12 cellular contexts compared by ENCODE assay signal in genomic region chr7:140315498-140316164, GRCh38.
DNase-seq lines count a peak whose midpoint lies in the region; ATAC-seq, FAIRE-seq and TF ChIP-seq lines count a peak whose summit lies in the region.
"Had no signal": no experiment of that assay in that cellular context is flagged by ENCODE, and none has a peak within 500 bp of the region (broad histone marks: within the 10 kb centered on the region; RNA-seq: fewer than 3 reads in every experiment).

No MANE protein-coding gene starts in this region.

- CTCF ChIA-PET in HepG2 (lab: Yijun Ruan, JAX; ENCODE audit: low intra/inter-chr PET ratio, low total read pairs) = no interaction called here

- TF ChIP-seq POLR2A in HepG2 (IDR thresholded peaks at IDR 0.05; ENCODE audit: insufficient read depth in 1 of 2, low read depth in 2 of 2, low read length in 2 of 2) (no peak), right lobe of liver (IDR thresholded peaks at IDR 0.05) (no peak), ovary (IDR thresholded peaks at IDR 0.05) (no peak)

- intact Hi-C loops in HepG2 (cut with micrococcal nuclease; ENCODE audit: unreplicated experiment) = no loop called here
- intact Hi-C loops in right lobe of liver (cut with DNase I) = no loop called here
- intact Hi-C loops in ovary (cut with DNase I) = loop anchor here in 2 of 4 donors (10.0 kb wide), 2 partner anchors 131 to 141 kb away; partner anchors contain the start of gene KDM7A (in 1 of the 2)

- ATAC-seq in HepG2 (peak; percentile 43), right lobe of liver (no peak)
- ATAC-seq: WTC11 had no signal

- DNase-seq in HepG2 (ENCODE audit: low spot score) (no peak), right lobe of liver (no peak), ovary (peak in 1 of 5 donors; percentile 34), kidney glomerular epithelial cell (lab: John Stamatoyannopoulos, UW) (no peak), HTR-8/SVneo (ENCODE audit: insufficient read length, low spot score) (no peak), DMS 273 (lab: John Stamatoyannopoulos, UW; ENCODE audit: unreplicated experiment) (no peak)
- no peak for DNase-seq in activated naive CD4-positive, alpha-beta T cell (lab: John Stamatoyannopoulos, UW)
- DNase-seq: activated gamma-delta T cell; effector memory CD4-positive, alpha-beta T cell; NCI-H1417 treated with DMSO at 0.1 percent for 48 hours had no signal

- POLR2A ChIA-PET in HepG2 (lab: Yijun Ruan, JAX) = interaction anchor here (0.6 to 1.9 kb wide), 3 partner anchors 63 to 139 kb away, joined by 3 to 4 read pairs (median 3); partner anchors contain the start of gene KDM7A

- H3K4me2 ChIP-seq in HepG2 (ENCODE audit: low read depth, low read length) = peak overlapping the region; percentile 92

- BruUV-seq in HepG2 (replicated peaks; lab: Mats Ljungman, UMichigan) = no TSS peak

- no peaks in the 10 kb centered on the region for H3K36me3 ChIP-seq in HepG2 (replicated peaks in 1 of 2; ENCODE audit: control insufficient read depth in 1 of 2, insufficient read depth in 2 of 2, low read length in 2 of 2)
- no peaks in the 10 kb centered on the region for H3K36me3 ChIP-seq in right lobe of liver
- no peaks in the 10 kb centered on the region for H3K36me3 ChIP-seq in esophagus (ENCODE audit: control insufficient read depth in 2 of 2, insufficient read depth in 2 of 2, low read length in 1 of 2)
- H3K36me3 ChIP-seq in ovary = no peaks in the 10 kb centered on the region

- H3K27me3 ChIP-seq in HepG2 (ENCODE audit: control insufficient read depth in 1 of 2, insufficient read depth in 2 of 2, low read length in 2 of 2) (no peaks in the 10 kb centered on the region), right lobe of liver (no peaks in the 10 kb centered on the region), esophagus (ENCODE audit: control insufficient read depth in 1 of 2, insufficient read depth in 2 of 2, low read length in 2 of 2) (no peaks in the 10 kb centered on the region), ovary (no peaks in the 10 kb centered on the region)

- FAIRE-seq in HepG2 (lab: Jason Lieb, UNC) = no peak
- no peak for FAIRE-seq in HTR-8/SVneo (lab: Jason Lieb, UNC)

- TF ChIP-seq CTCF in HepG2 (CRISPR knock-in tag; IDR thresholded peaks at IDR 0.05) (no peak), right lobe of liver (IDR thresholded peaks at IDR 0.05) (no peak), ovary (IDR thresholded peaks at IDR 0.05) (no peak)

- H3K4me1 ChIP-seq in HepG2 (ENCODE audit: insufficient read depth, low read length) = peaks cover 45% of the 10 kb centered on the region
- H3K4me1 ChIP-seq in right lobe of liver = peaks cover 0 to 8% (median 3%) of the 10 kb centered on the region in 4 donors
- H3K4me1 ChIP-seq in esophagus (ENCODE audit: control insufficient read depth in 2 of 2, insufficient read depth in 2 of 2, low read length in 1 of 2) = peaks cover 0 to 2% of the 10 kb centered on the region in 2 donors
- peaks cover 4% of the 10 kb centered on the region for H3K4me1 ChIP-seq in ovary (ENCODE audit: insufficient read depth)

- no peak for TF ChIP-seq EP300 in HepG2 (IDR thresholded peaks at IDR 0.05; ENCODE audit: low read depth in 2 of 2, low read length in 2 of 2)
- TF ChIP-seq EP300 in HepG2 (CRISPR knock-in tag; IDR thresholded peaks at IDR 0.05; ENCODE audit: borderline replicate concordance) = no peak
- no peak for TF ChIP-seq EP300 in ovary (IDR thresholded peaks at IDR 0.05)

- peaks cover 13% of the 10 kb centered on the region for H3K9me3 ChIP-seq in HepG2 (ENCODE audit: low read length)
- H3K9me3 ChIP-seq in right lobe of liver = no peaks in the 10 kb centered on the region
- H3K9me3 ChIP-seq in esophagus (ENCODE audit: control insufficient read depth in 2 of 2, insufficient read depth in 1 of 2, low read depth in 1 of 2, low read length in 1 of 2) = no peaks in the 10 kb centered on the region
- no peaks in the 10 kb centered on the region for H3K9me3 ChIP-seq in ovary

- H4K20me1 ChIP-seq in HepG2 (ENCODE audit: insufficient read depth, low read length) = no peaks in the 10 kb centered on the region

- H3K9ac ChIP-seq in HepG2 (ENCODE audit: insufficient read depth, low read depth, low read length) = no peak overlapping the region

- peak overlapping the region; percentile 35 to 58 (median 38); a peak in 5 of 6 replicates for H3K4me3 ChIP-seq in HepG2 (replicated peaks in 1 of 3; ENCODE audit: insufficient read depth in 1 of 3, low read depth in 2 of 3, low read length in 3 of 3)
- no peak overlapping the region for H3K4me3 ChIP-seq in right lobe of liver
- H3K4me3 ChIP-seq in esophagus (ENCODE audit: low read depth in 1 of 2, low read length in 2 of 2) = peak overlapping the region; percentile 13 to 29
- peak overlapping the region; percentile 19 for H3K4me3 ChIP-seq in ovary

- H3K27ac ChIP-seq in HepG2 (ENCODE audit: extremely low read length, insufficient read depth, low read length) (no peak overlapping the region), right lobe of liver (peak overlapping the region in 1 of 3 donors; percentile 10), esophagus (ENCODE audit: low read depth in 2 of 2, low read length in 1 of 2) (peak overlapping the region; percentile 92), ovary (peak overlapping the region; percentile 15 to 71)

- WGBS in HepG2 (ENCODE audit: low lambda C conversion rate) = 60% methylated on average over 9 of the region's 15 CpGs
- 48% methylated on average over 8 of the region's 15 CpGs for WGBS in right lobe of liver (ENCODE audit: insufficient coverage, low coverage, low lambda C conversion rate, missing lambda C conversion rate)
- WGBS in esophagus, 2 donors = 38% methylated on average over 14 to 15 of the region's 15 CpGs
- 13 to 19% (median 13%) methylated on average over 15 of the region's 15 CpGs for WGBS in ovary, 3 donors

- no peak for TF ChIP-seq RAD21 in HepG2 (CRISPR knock-in tag; IDR thresholded peaks at IDR 0.05)

- H3K79me2 ChIP-seq in HepG2 (ENCODE audit: insufficient read depth, low read length) = no peaks in the 10 kb centered on the region

- in situ Hi-C loops in HepG2 (cut with HindIII; ENCODE audit: extremely low pct_ligation_motif_present, low pct_unique_long_range_greater_than_20kb) = no loop called here

- H2AFZ ChIP-seq in HepG2 (ENCODE audit: low read length) = no peak overlapping the region

TF ChIP-seq in HepG2, 621 proteins besides CTCF, POLR2A, EP300 and RAD21 (continues in another document):
- TF ChIP-seq ZNF558 (CRISPR knock-in tag; IDR thresholded peaks at IDR 0.05; ENCODE audit: borderline replicate concordance) (no peak), SP4 (CRISPR knock-in tag; IDR thresholded peaks at IDR 0.05) (no peak), DBP (CRISPR knock-in tag; IDR thresholded peaks at IDR 0.05; ENCODE audit: not compliant biosample characterization) (no peak), RXRA (CRISPR knock-in tag; IDR thresholded peaks at IDR 0.05) (no peak)

Comparison
In these comparisons a context has a peak if more than half of its experiments do, and no peak if none do; other contexts are left out.
1. H3K4me3 ChIP-seq: peak in HepG2 (3 of 3), esophagus (2 of 2) and ovary (single experiment); none in right lobe of liver (0 of 3).